Comparison of ENCODE assay signal across 1 cellular context in genomic region chr2:6921321-6921922, GRCh38.
TF ChIP-seq lines count a peak whose summit lies in the region.

No MANE protein-coding gene starts in this region.

TF ChIP-seq in HepG2, 621 proteins besides CTCF, POLR2A, EP300 and RAD21 (continued from another document and continues in another):
- TF ChIP-seq NCOA1 (CRISPR knock-in tag; IDR thresholded peaks at IDR 0.05) (no peak), DDIT3 (CRISPR knock-in tag; IDR thresholded peaks at IDR 0.05) (no peak), ZBTB46 (CRISPR knock-in tag; IDR thresholded peaks at IDR 0.05; ENCODE audit: borderline replicate concordance) (peak; percentile 67; the same call in 1 of the 2 replicates), DNMT1 (CRISPR knock-in tag; IDR thresholded peaks at IDR 0.05) (no peak), ZNF276 (CRISPR knock-in tag; IDR thresholded peaks at IDR 0.05; ENCODE audit: low read depth) (peak; percentile 39; the same call in 1 of the 2 replicates), SRSF1 (optimal IDR thresholded peaks at IDR 0.05; ENCODE audit: low read depth, low read length) (no peak), ZNF678 (CRISPR knock-in tag; IDR thresholded peaks at IDR 0.05) (no peak), ZNF20 (CRISPR knock-in tag; IDR thresholded peaks at IDR 0.05) (no peak), CSRNP1 (CRISPR knock-in tag; IDR thresholded peaks at IDR 0.05) (no peak), MAZ (IDR thresholded peaks at IDR 0.05; ENCODE audit: borderline replicate concordance, low read depth, low read length) (peak; percentile 57; the same call in 1 of the 2 replicates), MAZ (CRISPR knock-in tag; IDR thresholded peaks at IDR 0.05; ENCODE audit: low read depth) (peak; percentile 70), NR3C1 (CRISPR knock-in tag; IDR thresholded peaks at IDR 0.05) (no peak), ERF (CRISPR knock-in tag; IDR thresholded peaks at IDR 0.05) (peak; percentile 91), CREBL2 (CRISPR knock-in tag; IDR thresholded peaks at IDR 0.05; ENCODE audit: borderline replicate concordance) (no peak), ETS1 (CRISPR knock-in tag; IDR thresholded peaks at IDR 0.05) (no peak), HOXA3 (CRISPR knock-in tag; IDR thresholded peaks at IDR 0.05) (peak; percentile 85), ZNF326 (CRISPR knock-in tag; IDR thresholded peaks at IDR 0.05; ENCODE audit: borderline replicate concordance) (no peak), KDM5B (CRISPR knock-in tag; IDR thresholded peaks at IDR 0.05; ENCODE audit: borderline replicate concordance) (peak; percentile 54; the same call in 1 of the 2 replicates), ZNF770 (CRISPR knock-in tag; IDR thresholded peaks at IDR 0.05) (peak; percentile 93), MAF1 (CRISPR knock-in tag; IDR thresholded peaks at IDR 0.05; ENCODE audit: borderline replicate concordance) (no peak), MBNL3 (CRISPR knock-in tag; conservative IDR thresholded peaks at IDR 0.05) (no peak), ZNF264 (CRISPR knock-in tag; IDR thresholded peaks at IDR 0.05) (peak; percentile 81), FLYWCH1 (CRISPR knock-in tag; IDR thresholded peaks at IDR 0.05) (no peak), HMGXB3 (CRISPR knock-in tag; IDR thresholded peaks at IDR 0.05; ENCODE audit: borderline replicate concordance) (no peak), ZNF781 (CRISPR knock-in tag; IDR thresholded peaks at IDR 0.05; ENCODE audit: borderline replicate concordance, not compliant biosample characterization) (peak; percentile 60), REL (CRISPR knock-in tag; conservative IDR thresholded peaks at IDR 0.05) (peak; percentile 78; the same call in 1 of the 2 replicates), ZNF512B (CRISPR knock-in tag; IDR thresholded peaks at IDR 0.05; ENCODE audit: borderline replicate concordance) (peak; percentile 81; the same call in 1 of the 2 replicates), HCFC1 (IDR thresholded peaks at IDR 0.05; ENCODE audit: low read depth, low read length) (no peak), ZNF232 (CRISPR knock-in tag; IDR thresholded peaks at IDR 0.05; ENCODE audit: borderline replicate concordance) (no peak; the same call in 1 of the 2 replicates), POLR2AphosphoS5 (IDR thresholded peaks at IDR 0.05; ENCODE audit: low read depth, low read length) (no peak), ZNF766 (CRISPR knock-in tag; IDR thresholded peaks at IDR 0.05; ENCODE audit: borderline replicate concordance) (no peak), ZNF615 (CRISPR knock-in tag; IDR thresholded peaks at IDR 0.05; ENCODE audit: borderline replicate concordance) (no peak), ZC3H13 (CRISPR knock-in tag; IDR thresholded peaks at IDR 0.05) (0 out of 2 replicates have a peak, but pooled peaks have one; percentile 73), MED13 (CRISPR knock-in tag; IDR thresholded peaks at IDR 0.05) (no peak), ZNF614 (CRISPR knock-in tag; IDR thresholded peaks at IDR 0.05; ENCODE audit: borderline replicate concordance) (peak; percentile 80; the same call in 1 of the 2 replicates), ZKSCAN5 (CRISPR knock-in tag; IDR thresholded peaks at IDR 0.05) (no peak), RFXAP (CRISPR knock-in tag; IDR thresholded peaks at IDR 0.05; ENCODE audit: borderline replicate concordance) (no peak; the same call in 1 of the 2 replicates), ZKSCAN8 (CRISPR knock-in tag; IDR thresholded peaks at IDR 0.05; ENCODE audit: borderline replicate concordance) (peak; percentile 89; the same call in 1 of the 2 replicates), FOXP1 (IDR thresholded peaks at IDR 0.05) (no peak), FOXP1 (CRISPR knock-in tag; IDR thresholded peaks at IDR 0.05) (peak; percentile 73; the same call in 1 of the 2 replicates), ZFP90 (CRISPR knock-in tag; IDR thresholded peaks at IDR 0.05; ENCODE audit: borderline replicate concordance) (0 out of 2 replicates have a peak, but pooled peaks have one; percentile 27), ZBTB1 (CRISPR knock-in tag; IDR thresholded peaks at IDR 0.05; ENCODE audit: borderline replicate concordance) (no peak), ZNF468 (CRISPR knock-in tag; IDR thresholded peaks at IDR 0.05) (no peak), SATB2 (CRISPR knock-in tag; IDR thresholded peaks at IDR 0.05) (no peak), TGIF2 (CRISPR knock-in tag; IDR thresholded peaks at IDR 0.05) (peak; percentile 79), ZNF607 (CRISPR knock-in tag; IDR thresholded peaks at IDR 0.05; ENCODE audit: borderline replicate concordance) (peak; percentile 81; the same call in 1 of the 2 replicates), KLF16 (CRISPR knock-in tag; IDR thresholded peaks at IDR 0.05) (peak in 1 of 2 experiments; percentile 64; a peak in 1 of 4 replicates), HNRNPK (IDR thresholded peaks at IDR 0.05; ENCODE audit: low read depth, low read length, poor library complexity, severe bottlenecking) (no peak), KLF11 (CRISPR knock-in tag; IDR thresholded peaks at IDR 0.05) (peak; percentile 33; the same call in 1 of the 2 replicates), RXRA (CRISPR knock-in tag; IDR thresholded peaks at IDR 0.05) (peak; percentile 99), TFAP4 (IDR thresholded peaks at IDR 0.05; ENCODE audit: borderline replicate concordance, low read depth) (peak; percentile 21; the same call in 1 of the 2 replicates), ZNF496 (CRISPR knock-in tag; IDR thresholded peaks at IDR 0.05; ENCODE audit: insufficient replicate concordance) (no peak)
